ENCODE assay signal across 9 cellular contexts in genomic region chr19:289651-290538, GRCh38. TPM values are rescaled to one million over a fixed set of nuclear protein-coding genes. Genes with fewer than 3 reads are reported as not detected.
DNase-seq lines count a peak whose midpoint lies in the region; ATAC-seq and TF ChIP-seq lines count a peak whose summit lies in the region.
"Had no signal": no experiment of that assay in that cellular context is flagged by ENCODE, and none has a peak within 500 bp of the region (broad histone marks: within the 10 kb centered on the region; RNA-seq: fewer than 3 reads in every experiment).

No MANE protein-coding gene starts in this region.

- CTCF ChIA-PET in CD8-positive, alpha-beta memory T cell (lab: Charles Lee): no interaction called here

- TF ChIP-seq CTCF in fibroblast of mammary gland (conservative IDR thresholded peaks at IDR 0.05; ENCODE audit: control insufficient read depth, insufficient read depth, low read depth, low read length): no peak

- peaks cover 8% of the 10 kb centered on the region for H3K4me1 ChIP-seq in CD8-positive, alpha-beta memory T cell (ENCODE audit: insufficient read depth, low read length)

- H3K27ac ChIP-seq in CD8-positive, alpha-beta memory T cell (ENCODE audit: low read depth, low read length): no peak overlapping the region

- peak overlapping the region; percentile 41 to 92 (median 71) for H3K4me3 Mint-ChIP-seq in CD8-positive, alpha-beta memory T cell

- peaks cover 16 to 19% (median 19%) of the 10 kb centered on the region in 3 donors for H3K4me1 Mint-ChIP-seq in CD8-positive, alpha-beta memory T cell

- H3K9me3 Mint-ChIP-seq in CD8-positive, alpha-beta memory T cell: no peaks in the 10 kb centered on the region

- H3K27me3 Mint-ChIP-seq in CD8-positive, alpha-beta memory T cell: peaks cover 36 to 64% of the 10 kb centered on the region in 2 donors

- POLR2A ChIA-PET in CD8-positive, alpha-beta memory T cell (lab: Charles Lee): no interaction called here

- peak overlapping the region in 4 of 8 donors; percentile 79 to 96 (median 86) for H3K27ac Mint-ChIP-seq in CD8-positive, alpha-beta memory T cell

- H3K36me3 ChIP-seq in CD8-positive, alpha-beta memory T cell (ENCODE audit: insufficient read depth, low read length): no peaks in the 10 kb centered on the region

- ATAC-seq in HG03095 (IDR thresholded peaks at IDR 0.05; ENCODE audit: unreplicated experiment): no peak

- intact Hi-C loops in posterior vena cava (cut with DNase I): no loop called here

- H3K27me3 ChIP-seq in CD8-positive, alpha-beta memory T cell (ENCODE audit: insufficient read depth, low read length, poor library complexity, severe bottlenecking): peaks cover 13% of the 10 kb centered on the region

- no peak overlapping the region for H3K4me3 ChIP-seq in CD8-positive, alpha-beta memory T cell (ENCODE audit: low read length)
- H3K4me3 ChIP-seq in fibroblast of mammary gland (ENCODE audit: control insufficient read depth, low read depth, low read length): no peak overlapping the region

- H3K9me3 ChIP-seq in CD8-positive, alpha-beta memory T cell (ENCODE audit: low read length): no peaks in the 10 kb centered on the region

- DNase-seq in CD8-positive, alpha-beta memory T cell: peak in 3 of 5 donors; percentile 49 to 63 (median 57)
- DNase-seq in NCI-H1417 treated with DMSO at 0.1 percent for 48 hours (lab: John Stamatoyannopoulos, UW): peak; percentile 98
- DNase-seq in activated CD8-positive, alpha-beta memory T cell treated with anti-CD3 and anti-CD28 coated beads for 24 hours: peak; percentile 64
- peak; percentile 15 for DNase-seq in fibroblast of mammary gland (ENCODE audit: low read depth)
- peak; percentile 76 for DNase-seq in posterior vena cava (ENCODE audit: low spot score)
- no peak for DNase-seq in NOMO-1 (lab: John Stamatoyannopoulos, UW; ENCODE audit: unreplicated experiment in 2 of 2)
- DNase-seq in pons (ENCODE audit: low spot score): no peak
- DNase-seq: left cardiac atrium had no signal

- peaks cover 0 to 3% (median 0%) of the 10 kb centered on the region in 3 donors for H3K36me3 Mint-ChIP-seq in CD8-positive, alpha-beta memory T cell

RNA-seq across cellular contexts. Expression of gene PLPP2, which starts 1.3 kb away (rescaled TPM):
- not detected for total RNA-seq in CD8-positive, alpha-beta memory T cell
- 2.3 TPM for polyA plus RNA-seq in CD8-positive, alpha-beta memory T cell
- total RNA-seq in posterior vena cava: 1 to 10 TPM in 1 of 2 donors, under 1 TPM in 1; 0.83 to 4.5 TPM

RNA-seq across cellular contexts. Expression of gene MIER2, which starts 54.7 kb away (rescaled TPM):
- 10 to 100 TPM; 20.9 TPM for total RNA-seq in CD8-positive, alpha-beta memory T cell
- polyA plus RNA-seq in CD8-positive, alpha-beta memory T cell: 4.9 TPM
- total RNA-seq in posterior vena cava: 10 to 100 TPM; 18.8 to 25.3 TPM

Comparison
In these comparisons a context has a peak if more than half of its experiments do, and no peak if none do; other contexts are left out.
1. DNase-seq: peak in CD8-positive, alpha-beta memory T cell (3 of 5), NCI-H1417 treated with DMSO at 0.1 percent for 48 hours (single experiment), activated CD8-positive, alpha-beta memory T cell treated with anti-CD3 and anti-CD28 coated beads for 24 hours (single experiment), fibroblast of mammary gland (single experiment) and posterior vena cava (single experiment); none in NOMO-1 (0 of 2) and pons (single experiment).